ENCODE assay signal across 17 cellular contexts in genomic region chr2:31505133-31505532, GRCh38.
DNase-seq lines count a peak whose midpoint lies in the region; ATAC-seq and TF ChIP-seq lines count a peak whose summit lies in the region.
"Had no signal": no experiment of that assay in that cellular context is flagged by ENCODE, and none has a peak within 500 bp of the region (broad histone marks: within the 10 kb centered on the region; RNA-seq: fewer than 3 reads in every experiment).

No MANE protein-coding gene starts in this region.

- H3K27ac Mint-ChIP-seq in GM23338 = no peak overlapping the region
- H3K27ac Mint-ChIP-seq: CD8-positive, alpha-beta memory T cell had no signal

- no peaks in the 10 kb centered on the region; the same call in 1 of the 2 replicates for H3K9me2 ChIP-seq in GM23338 (ENCODE audit: insufficient read depth)

- H3K4me2 ChIP-seq in GM23338 = no peak overlapping the region
- H3K4me2 ChIP-seq: BLaER1 had no signal

- no peak for ATAC-seq in GM23338
- peak; percentile 76 for ATAC-seq in left colon
- ATAC-seq: HCT116 had no signal

- no peaks in the 10 kb centered on the region for H3K27me3 ChIP-seq in GM23338 (ENCODE audit: insufficient read depth)
- H3K27me3 ChIP-seq: BLaER1 had no signal

- H3K36me3 Mint-ChIP-seq in GM23338 (ENCODE audit: low read depth) = no peaks in the 10 kb centered on the region
- H3K36me3 Mint-ChIP-seq: CD8-positive, alpha-beta memory T cell had no signal

- no peaks in the 10 kb centered on the region for H3K4me1 Mint-ChIP-seq in GM23338
- H3K4me1 Mint-ChIP-seq: CD8-positive, alpha-beta memory T cell had no signal

- no peak overlapping the region for H3K4me3 Mint-ChIP-seq in GM23338
- H3K4me3 Mint-ChIP-seq: CD8-positive, alpha-beta memory T cell had no signal

- H3K79me2 ChIP-seq in GM23338 (replicated peaks; ENCODE audit: insufficient read depth) = no peaks in the 10 kb centered on the region

- intact Hi-C loops in left colon (cut with DNase I, micrococcal nuclease) = no loop called here

- peaks cover 1% of the 10 kb centered on the region for H3K27me3 Mint-ChIP-seq in GM23338 (ENCODE audit: insufficient read depth, low read depth, poor library complexity)

- H3K4me3 ChIP-seq in GM23338 (no peak overlapping the region), retinal pigment epithelial cell (ENCODE audit: low read length) (no peak overlapping the region)
- H3K4me3 ChIP-seq: BLaER1 had no signal

- no peaks in the 10 kb centered on the region for H3F3A ChIP-seq in GM23338 (replicated peaks; ENCODE audit: low read depth)

- H3K9me3 Mint-ChIP-seq in GM23338 = no peaks in the 10 kb centered on the region

- TF ChIP-seq CTCF in GM23338 (conservative IDR thresholded peaks at IDR 0.05; ENCODE audit: low read depth in 2 of 2) (no peak), retinal pigment epithelial cell (conservative IDR thresholded peaks at IDR 0.05; ENCODE audit: low read depth, low read length) (no peak)

- no peaks in the 10 kb centered on the region for H3K4me1 ChIP-seq in GM23338 (ENCODE audit: insufficient read depth)
- H3K4me1 ChIP-seq: BLaER1 had no signal

- H2AFZ ChIP-seq in GM23338 = peak overlapping the region; percentile 49; the same call in 1 of the 2 replicates

- H4K20me1 ChIP-seq in GM23338 (replicated peaks; ENCODE audit: insufficient read depth) = no peaks in the 10 kb centered on the region
- H4K20me1 ChIP-seq: BLaER1 had no signal

- H3K27ac ChIP-seq in GM23338 (ENCODE audit: low read depth) = no peak overlapping the region
- H3K27ac ChIP-seq: BLaER1, HL-60 had no signal

- DNase-seq in GM23338 (ENCODE audit: low spot score) (no peak), OCI-M1 (lab: John Stamatoyannopoulos, UW) (peak; percentile 36), left colon (no peak), retinal pigment epithelial cell (ENCODE audit: low read depth) (peak; percentile 35), hypothalamus (lab: John Stamatoyannopoulos, UW) (no peak)
- DNase-seq in activated effector memory CD4-positive, alpha-beta T cell treated with Interleukin-2 at 50 U/mL for 16 hours = no peak
- DNase-seq in activated CD4-positive, CD25-positive, alpha-beta regulatory T cell (lab: John Stamatoyannopoulos, UW) = no peak
- DNase-seq: 8988T; AML-193; Caco-2; CD8-positive, alpha-beta memory T cell; DND-41; GF-D8; IMR-90 had no signal

- H3K36me3 ChIP-seq in GM23338 (ENCODE audit: insufficient read depth) = no peaks in the 10 kb centered on the region
- H3K36me3 ChIP-seq: BLaER1 had no signal

TF ChIP-seq in GM23338, 12 proteins besides CTCF, POLR2A, EP300 and RAD21 (continues in another document):
- TF ChIP-seq STAT1 (IDR thresholded peaks at IDR 0.05; ENCODE audit: unreplicated experiment) (no peak), REST (IDR thresholded peaks at IDR 0.05; ENCODE audit: unreplicated experiment) (no peak), POLR2AphosphoS5 (IDR thresholded peaks at IDR 0.05; ENCODE audit: low read depth) (no peak), EZH2phosphoT487 (IDR thresholded peaks at IDR 0.05; ENCODE audit: unreplicated experiment) (no peak), ZNF462 (CRISPR knock-in tag; IDR thresholded peaks at IDR 0.05) (no peak), ETS1 (IDR thresholded peaks at IDR 0.05) (no peak), ZNF114 (CRISPR knock-in tag; IDR thresholded peaks at IDR 0.05) (no peak), JUNB (IDR thresholded peaks at IDR 0.05; ENCODE audit: unreplicated experiment) (no peak), CREB1 (CRISPR knock-in tag; IDR thresholded peaks at IDR 0.05; ENCODE audit: low read depth) (no peak), ZNF331 (CRISPR knock-in tag; IDR thresholded peaks at IDR 0.05; ENCODE audit: low read depth) (no peak), NANOG (IDR thresholded peaks at IDR 0.05; ENCODE audit: borderline replicate concordance) (no peak)

Comparison
In these comparisons a context has a peak if more than half of its experiments do, and no peak if none do; other contexts are left out.
1. DNase-seq: peak in OCI-M1 (single experiment) and retinal pigment epithelial cell (single experiment); none in GM23338 (single experiment), left colon (0 of 2), activated effector memory CD4-positive, alpha-beta T cell treated with Interleukin-2 at 50 U/mL for 16 hours (single experiment), activated CD4-positive, CD25-positive, alpha-beta regulatory T cell (0 of 4) and hypothalamus (0 of 51).